Comparison of ENCODE assay signal across 8 cellular contexts in the genomic region with DNA sequence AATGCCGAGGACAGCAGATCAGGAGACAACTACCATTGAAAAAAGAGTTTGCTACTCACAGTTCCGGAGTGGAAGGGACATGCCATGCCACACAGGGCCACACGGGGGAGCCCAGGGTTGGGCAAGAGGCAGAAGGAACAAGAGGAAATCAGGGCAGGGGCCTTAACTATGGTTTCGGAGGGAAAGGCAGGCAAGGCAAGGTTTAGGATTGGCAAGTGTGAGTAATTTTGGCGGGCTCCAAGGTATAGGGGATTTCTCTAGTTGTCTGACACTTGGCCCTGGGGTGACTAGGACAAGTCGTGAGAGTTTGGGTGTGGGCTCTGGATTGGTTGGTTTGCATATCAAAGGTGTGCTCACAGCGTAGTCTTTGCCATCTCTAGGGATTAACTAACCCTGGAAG. TPM values are rescaled to one million over a fixed set of nuclear protein-coding genes. Genes with fewer than 3 reads are reported as not detected.
DNase-seq lines count a peak whose midpoint lies in the region; ATAC-seq and TF ChIP-seq lines count a peak whose summit lies in the region.

No MANE protein-coding gene starts in this region.

- peaks cover 10% of the 10 kb centered on the region for H3K27me3 Mint-ChIP-seq in activated CD4-positive, alpha-beta T cell treated with anti-CD3 and anti-CD28 coated beads, Interleukin-2, amount 10 ng/mL, durations not matched to agents 7 days and 5 days

- no peak overlapping the region for H3K27ac ChIP-seq in dorsolateral prefrontal cortex

- CTCF ChIA-PET in activated CD4-positive, alpha-beta T cell treated with anti-CD3 and anti-CD28 coated beads, Interleukin-2, amount 10 ng/mL, durations not matched to agents 7 days and 5 days (lab: Charles Lee) = no interaction called here

- H3K4me3 Mint-ChIP-seq in activated CD4-positive, alpha-beta T cell treated with anti-CD3 and anti-CD28 coated beads, Interleukin-2, amount 10 ng/mL, durations not matched to agents 7 days and 5 days = no peak overlapping the region

- intact Hi-C loops in dorsolateral prefrontal cortex (cut with DNase I) = loop anchor here in 1 of 2 donors (5.0 kb wide), 1 partner anchor 533 kb away; no protein-coding TSS in a partner anchor

- peaks cover 0 to 29% (median 0%) of the 10 kb centered on the region in 45 donors for H3K27me3 ChIP-seq in dorsolateral prefrontal cortex

- H3K4me3 ChIP-seq in dorsolateral prefrontal cortex = no peak overlapping the region

- peaks cover 2% of the 10 kb centered on the region for H3K9me3 Mint-ChIP-seq in activated CD4-positive, alpha-beta T cell treated with anti-CD3 and anti-CD28 coated beads, Interleukin-2, amount 10 ng/mL, durations not matched to agents 7 days and 5 days

- peak; percentile 24 to 86 (median 68) for TF ChIP-seq CTCF in dorsolateral prefrontal cortex (IDR thresholded peaks at IDR 0.05 in 54 of 56, conservative IDR thresholded peaks at IDR 0.05 in 2 of 56; ENCODE audit: low read depth in 1 of 56, partially characterized antibody in 56 of 56)

- no peak overlapping the region for H3K27ac Mint-ChIP-seq in activated CD4-positive, alpha-beta T cell treated with anti-CD3 and anti-CD28 coated beads, Interleukin-2, amount 10 ng/mL, durations not matched to agents 7 days and 5 days

- no peak for ATAC-seq in HG03280 (IDR thresholded peaks at IDR 0.05; ENCODE audit: unreplicated experiment)

- no peaks in the 10 kb centered on the region for H3K36me3 Mint-ChIP-seq in activated CD4-positive, alpha-beta T cell treated with anti-CD3 and anti-CD28 coated beads, Interleukin-2, amount 10 ng/mL, durations not matched to agents 7 days and 5 days (ENCODE audit: low read depth)

- peak; percentile 4 for DNase-seq in GM04504 (ENCODE audit: low read depth)
- DNase-seq in NCI-H1105 treated with DMSO at 0.1 percent for 48 hours (lab: John Stamatoyannopoulos, UW) = peak; percentile 4
- peak; percentile 48 for DNase-seq in activated CD4-positive, alpha-beta T cell treated with anti-CD3 and anti-CD28 coated beads, Interleukin-2, amount 10 ng/mL, durations not matched to agents 7 days and 5 days
- peak in 9 of 10 donors; percentile 45 to 79 (median 61) for DNase-seq in dorsolateral prefrontal cortex
- peak; percentile 63 for DNase-seq in myocyte (ENCODE audit: low read depth)
- peak; percentile 59 for DNase-seq in stimulated activated naive CD4-positive, alpha-beta T cell treated with Interleukin-2 at 50 U/mL for 16 hours (lab: John Stamatoyannopoulos, UW)
- DNase-seq in cerebellum (ENCODE audit: low spot score) = no peak

- H3K4me1 Mint-ChIP-seq in activated CD4-positive, alpha-beta T cell treated with anti-CD3 and anti-CD28 coated beads, Interleukin-2, amount 10 ng/mL, durations not matched to agents 7 days and 5 days = peaks cover 12% of the 10 kb centered on the region

- POLR2A ChIA-PET in activated CD4-positive, alpha-beta T cell treated with anti-CD3 and anti-CD28 coated beads, Interleukin-2, amount 10 ng/mL, durations not matched to agents 7 days and 5 days (lab: Charles Lee) = no interaction called here

RNA-seq across cellular contexts. Expression of gene NTN1, which starts 27.0 kb away (rescaled TPM):
- under 1 TPM; 0.02 to 0.10 TPM for total RNA-seq in activated CD4-positive, alpha-beta T cell treated with anti-CD3 and anti-CD28 coated beads, Interleukin-2, amount 10 ng/mL, durations not matched to agents 7 days and 5 days
- 1 to 10 TPM; 2.2 to 9.8 (median 4.0) TPM for total RNA-seq in dorsolateral prefrontal cortex
- 0.73 and 1.2 TPM in 2 replicates for total RNA-seq in myocyte
- polyA plus RNA-seq in myocyte (2012) = 0.30 TPM
- 14.8 TPM for total RNA-seq in cerebellum

RNA-seq across cellular contexts. Expression of gene PIK3R5, which starts 28.8 kb away (rescaled TPM):
- 10 to 100 TPM; 73.4 to 77.6 TPM for total RNA-seq in activated CD4-positive, alpha-beta T cell treated with anti-CD3 and anti-CD28 coated beads, Interleukin-2, amount 10 ng/mL, durations not matched to agents 7 days and 5 days
- total RNA-seq in dorsolateral prefrontal cortex = 10 to 100 TPM in 3 of 120 experiments, 1 to 10 TPM in 117; 1.0 to 14.8 (median 4.9) TPM
- total RNA-seq in myocyte = not detected in 2 replicates
- polyA plus RNA-seq in myocyte (2012) = not detected
- 1.2 TPM for total RNA-seq in cerebellum

Comparison
In these comparisons a context has a peak if more than half of its experiments do, and no peak if none do; other contexts are left out.
1. RNA of gene PIK3R5, which starts 28.8 kb away (total RNA-seq): 73.4 to 77.6 TPM in activated CD4-positive, alpha-beta T cell treated with anti-CD3 and anti-CD28 coated beads, Interleukin-2, amount 10 ng/mL, durations not matched to agents 7 days and 5 days; 1.0 to 14.8 TPM in dorsolateral prefrontal cortex, 1.2 TPM in cerebellum (single experiment) and not detected in myocyte; every median in the first group is over 4 times any median in the second.